ENCODE assay signal across 1 cellular context in the genomic region with DNA sequence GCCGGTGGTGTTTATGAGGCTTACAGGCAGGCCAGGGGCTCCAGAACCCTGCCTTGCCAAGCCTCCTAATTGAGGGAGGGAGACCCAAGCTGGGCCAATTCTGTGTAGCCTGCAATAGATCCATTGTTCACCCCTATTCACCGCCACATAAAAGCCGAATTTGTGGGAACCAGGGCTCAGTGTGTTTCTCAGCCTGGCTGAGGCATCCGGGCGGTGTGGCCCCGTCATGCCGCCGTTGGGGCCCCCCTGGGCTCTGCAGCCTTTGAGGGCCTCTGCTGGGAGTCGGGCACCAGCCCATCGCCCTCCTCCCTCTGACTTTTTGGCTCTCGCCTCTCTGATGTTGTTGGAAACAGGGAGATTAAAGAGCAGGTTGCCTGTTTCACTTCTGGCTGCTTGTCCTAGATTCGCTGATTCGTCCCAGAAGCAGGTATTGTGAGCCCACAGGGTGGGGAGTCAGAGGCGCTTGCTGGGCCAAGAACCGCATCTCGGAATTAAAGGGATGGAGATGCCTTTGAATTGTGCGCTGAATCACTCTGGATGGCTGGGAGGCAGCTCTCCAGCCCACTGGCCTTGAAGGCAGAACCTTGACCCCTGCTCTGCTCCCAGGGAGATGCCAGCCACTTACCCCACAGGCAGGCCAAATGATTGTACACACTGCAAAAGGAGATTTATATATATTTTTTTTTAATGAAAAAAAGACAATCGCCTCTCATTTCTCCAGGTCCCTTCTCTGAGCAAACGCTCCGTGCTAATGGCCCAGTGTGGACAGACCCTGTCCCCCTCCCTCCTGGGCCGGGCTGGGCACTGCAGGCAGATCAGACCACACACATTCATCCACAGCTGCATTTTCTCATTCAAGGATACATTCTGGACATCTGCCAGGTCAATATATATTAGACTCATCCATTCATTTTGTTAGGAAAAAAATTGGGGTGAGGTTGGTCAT.
TF ChIP-seq lines count a peak whose summit lies in the region.

No MANE protein-coding gene starts in this region.

TF ChIP-seq in HepG2, 621 proteins besides CTCF, POLR2A, EP300 and RAD21:
- TF ChIP-seq, protein P1, sequence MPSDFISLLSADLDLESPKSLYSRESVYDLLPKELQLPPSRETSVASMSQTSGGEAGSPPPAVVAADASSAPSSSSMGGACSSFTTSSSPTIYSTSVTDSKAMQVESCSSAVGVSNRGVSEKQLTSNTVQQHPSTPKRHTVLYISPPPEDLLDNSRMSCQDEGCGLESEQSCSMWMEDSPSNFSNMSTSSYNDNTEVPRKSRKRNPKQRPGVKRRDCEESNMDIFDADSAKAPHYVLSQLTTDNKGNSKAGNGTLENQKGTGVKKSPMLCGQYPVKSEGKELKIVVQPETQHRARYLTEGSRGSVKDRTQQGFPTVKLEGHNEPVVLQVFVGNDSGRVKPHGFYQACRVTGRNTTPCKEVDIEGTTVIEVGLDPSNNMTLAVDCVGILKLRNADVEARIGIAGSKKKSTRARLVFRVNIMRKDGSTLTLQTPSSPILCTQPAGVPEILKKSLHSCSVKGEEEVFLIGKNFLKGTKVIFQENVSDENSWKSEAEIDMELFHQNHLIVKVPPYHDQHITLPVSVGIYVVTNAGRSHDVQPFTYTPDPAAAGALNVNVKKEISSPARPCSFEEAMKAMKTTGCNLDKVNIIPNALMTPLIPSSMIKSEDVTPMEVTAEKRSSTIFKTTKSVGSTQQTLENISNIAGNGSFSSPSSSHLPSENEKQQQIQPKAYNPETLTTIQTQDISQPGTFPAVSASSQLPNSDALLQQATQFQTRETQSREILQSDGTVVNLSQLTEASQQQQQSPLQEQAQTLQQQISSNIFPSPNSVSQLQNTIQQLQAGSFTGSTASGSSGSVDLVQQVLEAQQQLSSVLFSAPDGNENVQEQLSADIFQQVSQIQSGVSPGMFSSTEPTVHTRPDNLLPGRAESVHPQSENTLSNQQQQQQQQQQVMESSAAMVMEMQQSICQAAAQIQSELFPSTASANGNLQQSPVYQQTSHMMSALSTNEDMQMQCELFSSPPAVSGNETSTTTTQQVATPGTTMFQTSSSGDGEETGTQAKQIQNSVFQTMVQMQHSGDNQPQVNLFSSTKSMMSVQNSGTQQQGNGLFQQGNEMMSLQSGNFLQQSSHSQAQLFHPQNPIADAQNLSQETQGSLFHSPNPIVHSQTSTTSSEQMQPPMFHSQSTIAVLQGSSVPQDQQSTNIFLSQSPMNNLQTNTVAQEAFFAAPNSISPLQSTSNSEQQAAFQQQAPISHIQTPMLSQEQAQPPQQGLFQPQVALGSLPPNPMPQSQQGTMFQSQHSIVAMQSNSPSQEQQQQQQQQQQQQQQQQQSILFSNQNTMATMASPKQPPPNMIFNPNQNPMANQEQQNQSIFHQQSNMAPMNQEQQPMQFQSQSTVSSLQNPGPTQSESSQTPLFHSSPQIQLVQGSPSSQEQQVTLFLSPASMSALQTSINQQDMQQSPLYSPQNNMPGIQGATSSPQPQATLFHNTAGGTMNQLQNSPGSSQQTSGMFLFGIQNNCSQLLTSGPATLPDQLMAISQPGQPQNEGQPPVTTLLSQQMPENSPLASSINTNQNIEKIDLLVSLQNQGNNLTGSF (CRISPR knock-in tag; IDR thresholded peaks at IDR 0.05): no peak
- no peak for TF ChIP-seq ZNF354B (CRISPR knock-in tag; IDR thresholded peaks at IDR 0.05)
- no peak for TF ChIP-seq ZSCAN22 (CRISPR knock-in tag; IDR thresholded peaks at IDR 0.05)
- TF ChIP-seq, protein P2, sequence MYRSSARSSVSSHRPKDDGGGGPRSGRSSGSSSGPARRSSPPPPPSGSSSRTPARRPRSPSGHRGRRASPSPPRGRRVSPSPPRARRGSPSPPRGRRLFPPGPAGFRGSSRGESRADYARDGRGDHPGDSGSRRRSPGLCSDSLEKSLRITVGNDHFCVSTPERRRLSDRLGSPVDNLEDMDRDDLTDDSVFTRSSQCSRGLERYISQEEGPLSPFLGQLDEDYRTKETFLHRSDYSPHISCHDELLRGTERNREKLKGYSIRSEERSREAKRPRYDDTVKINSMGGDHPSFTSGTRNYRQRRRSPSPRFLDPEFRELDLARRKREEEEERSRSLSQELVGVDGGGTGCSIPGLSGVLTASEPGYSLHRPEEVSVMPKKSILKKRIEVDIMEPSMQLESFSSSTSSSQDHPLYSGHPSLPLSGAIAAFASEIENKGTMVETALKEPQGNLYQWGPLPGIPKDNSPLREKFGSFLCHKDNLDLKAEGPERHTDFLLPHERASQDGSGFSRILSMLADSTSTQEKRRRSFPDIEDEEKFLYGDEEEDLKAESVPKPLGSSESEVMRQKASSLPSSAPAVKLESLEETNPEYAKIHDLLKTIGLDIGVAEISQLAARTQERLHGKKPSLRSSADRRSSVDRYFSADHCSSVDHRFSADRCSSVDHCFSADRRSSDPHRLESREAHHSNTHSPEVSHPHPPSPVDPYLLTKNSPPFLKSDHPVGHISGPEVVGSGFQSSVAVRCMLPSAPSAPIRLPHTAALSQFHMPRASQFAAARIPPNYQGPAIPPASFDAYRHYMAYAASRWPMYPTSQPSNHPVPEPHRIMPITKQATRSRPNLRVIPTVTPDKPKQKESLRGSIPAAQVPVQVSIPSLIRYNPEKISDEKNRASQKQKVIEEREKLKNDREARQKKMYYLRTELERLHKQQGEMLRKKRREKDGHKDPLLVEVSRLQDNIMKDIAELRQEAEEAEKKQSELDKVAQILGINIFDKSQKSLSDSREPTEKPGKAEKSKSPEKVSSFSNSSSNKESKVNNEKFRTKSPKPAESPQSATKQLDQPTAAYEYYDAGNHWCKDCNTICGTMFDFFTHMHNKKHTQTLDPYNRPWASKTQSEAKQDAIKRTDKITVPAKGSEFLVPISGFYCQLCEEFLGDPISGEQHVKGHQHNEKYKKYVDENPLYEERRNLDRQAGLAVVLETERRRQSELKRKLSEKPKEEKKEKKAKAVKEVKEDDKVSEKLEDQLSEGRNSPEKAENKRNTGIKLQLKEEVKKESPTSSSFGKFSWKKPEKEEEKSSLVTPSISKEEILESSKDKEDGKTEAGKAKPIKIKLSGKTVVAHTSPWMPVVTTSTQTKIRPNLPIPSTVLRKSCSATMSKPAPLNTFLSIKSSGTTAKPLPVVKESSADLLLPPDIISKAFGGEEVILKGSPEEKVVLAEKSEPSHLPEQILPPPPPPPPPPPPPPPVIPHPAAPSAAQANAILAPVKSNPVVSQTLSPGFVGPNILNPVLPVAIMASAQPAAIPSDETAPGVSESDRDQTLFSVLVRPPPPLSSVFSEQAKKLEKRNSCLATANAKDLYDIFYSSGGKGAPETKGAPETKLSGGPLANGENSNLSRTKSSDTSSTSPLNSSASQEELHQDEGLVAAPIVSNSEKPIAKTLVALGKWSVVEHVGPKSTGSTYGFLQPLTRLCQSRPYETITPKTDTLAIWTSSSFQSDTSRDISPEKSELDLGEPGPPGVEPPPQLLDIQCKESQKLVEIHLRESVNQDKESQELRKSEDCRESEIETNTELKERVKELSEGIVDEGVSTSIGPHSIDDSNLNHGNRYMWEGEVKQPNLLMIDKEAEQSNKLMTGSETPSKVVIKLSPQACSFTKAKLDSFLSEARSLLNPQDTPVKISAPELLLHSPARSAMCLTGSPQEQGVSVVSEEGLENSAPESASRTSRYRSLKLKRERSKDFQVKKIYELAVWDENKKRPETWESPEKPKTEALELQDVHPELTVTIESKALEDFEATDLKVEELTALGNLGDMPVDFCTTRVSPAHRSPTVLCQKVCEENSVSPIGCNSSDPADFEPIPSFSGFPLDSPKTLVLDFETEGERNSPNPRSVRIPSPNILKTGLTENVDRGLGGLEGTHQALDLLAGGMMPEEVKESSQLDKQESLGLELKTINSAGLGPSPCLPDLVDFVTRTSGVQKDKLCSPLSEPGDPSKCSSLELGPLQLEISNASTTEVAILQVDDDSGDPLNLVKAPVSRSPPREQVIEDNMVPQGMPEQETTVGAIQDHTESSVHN (CRISPR knock-in tag; IDR thresholded peaks at IDR 0.05): no peak
- TF ChIP-seq ZNF616 (CRISPR knock-in tag; IDR thresholded peaks at IDR 0.05; ENCODE audit: low read depth): no peak
- TF ChIP-seq SKI (IDR thresholded peaks at IDR 0.05; ENCODE audit: partially characterized antibody): no peak
- TF ChIP-seq, protein P3, sequence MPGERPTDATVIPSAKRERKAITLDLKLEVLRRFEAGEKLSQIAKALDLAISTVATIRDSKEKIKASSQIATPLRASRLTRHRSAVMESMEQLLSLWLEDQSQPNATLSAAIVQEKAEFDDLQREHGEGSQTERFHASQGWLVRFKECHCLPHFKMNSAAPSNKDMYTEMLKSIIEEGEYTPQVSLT (CRISPR knock-in tag; IDR thresholded peaks at IDR 0.05; ENCODE audit: borderline replicate concordance, low read depth): no peak
- no peak for TF ChIP-seq ZMYM3 (CRISPR knock-in tag; IDR thresholded peaks at IDR 0.05)
- TF ChIP-seq ZNF501 (CRISPR knock-in tag; IDR thresholded peaks at IDR 0.05): no peak
- TF ChIP-seq, protein P4, sequence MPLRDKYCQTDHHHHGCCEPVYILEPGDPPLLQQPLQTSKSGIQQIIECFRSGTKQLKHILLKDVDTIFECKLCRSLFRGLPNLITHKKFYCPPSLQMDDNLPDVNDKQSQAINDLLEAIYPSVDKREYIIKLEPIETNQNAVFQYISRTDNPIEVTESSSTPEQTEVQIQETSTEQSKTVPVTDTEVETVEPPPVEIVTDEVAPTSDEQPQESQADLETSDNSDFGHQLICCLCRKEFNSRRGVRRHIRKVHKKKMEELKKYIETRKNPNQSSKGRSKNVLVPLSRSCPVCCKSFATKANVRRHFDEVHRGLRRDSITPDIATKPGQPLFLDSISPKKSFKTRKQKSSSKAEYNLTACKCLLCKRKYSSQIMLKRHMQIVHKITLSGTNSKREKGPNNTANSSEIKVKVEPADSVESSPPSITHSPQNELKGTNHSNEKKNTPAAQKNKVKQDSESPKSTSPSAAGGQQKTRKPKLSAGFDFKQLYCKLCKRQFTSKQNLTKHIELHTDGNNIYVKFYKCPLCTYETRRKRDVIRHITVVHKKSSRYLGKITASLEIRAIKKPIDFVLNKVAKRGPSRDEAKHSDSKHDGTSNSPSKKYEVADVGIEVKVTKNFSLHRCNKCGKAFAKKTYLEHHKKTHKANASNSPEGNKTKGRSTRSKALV (CRISPR knock-in tag; IDR thresholded peaks at IDR 0.05): no peak
- TF ChIP-seq SUZ12 (IDR thresholded peaks at IDR 0.05; ENCODE audit: low read depth, low read length): no peak
- TF ChIP-seq, protein P5, sequence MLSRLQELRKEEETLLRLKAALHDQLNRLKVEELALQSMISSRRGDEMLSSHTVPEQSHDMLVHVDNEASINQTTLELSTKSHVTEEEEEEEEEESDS (CRISPR knock-in tag; IDR thresholded peaks at IDR 0.05; ENCODE audit: borderline replicate concordance): no peak
- no peak for TF ChIP-seq ZNF564 (CRISPR knock-in tag; IDR thresholded peaks at IDR 0.05)
- no peak for TF ChIP-seq ZNF30 (CRISPR knock-in tag; IDR thresholded peaks at IDR 0.05)
- no peak for TF ChIP-seq ZNF562 (CRISPR knock-in tag; IDR thresholded peaks at IDR 0.05; ENCODE audit: borderline replicate concordance)
- TF ChIP-seq NFYC (CRISPR knock-in tag; IDR thresholded peaks at IDR 0.05): no peak
- TF ChIP-seq KLF13 (CRISPR knock-in tag; IDR thresholded peaks at IDR 0.05): no peak
- no peak for TF ChIP-seq ZNF224 (CRISPR knock-in tag; IDR thresholded peaks at IDR 0.05)
- no peak for TF ChIP-seq NRL (CRISPR knock-in tag; IDR thresholded peaks at IDR 0.05; ENCODE audit: borderline replicate concordance)
- TF ChIP-seq, protein P6, sequence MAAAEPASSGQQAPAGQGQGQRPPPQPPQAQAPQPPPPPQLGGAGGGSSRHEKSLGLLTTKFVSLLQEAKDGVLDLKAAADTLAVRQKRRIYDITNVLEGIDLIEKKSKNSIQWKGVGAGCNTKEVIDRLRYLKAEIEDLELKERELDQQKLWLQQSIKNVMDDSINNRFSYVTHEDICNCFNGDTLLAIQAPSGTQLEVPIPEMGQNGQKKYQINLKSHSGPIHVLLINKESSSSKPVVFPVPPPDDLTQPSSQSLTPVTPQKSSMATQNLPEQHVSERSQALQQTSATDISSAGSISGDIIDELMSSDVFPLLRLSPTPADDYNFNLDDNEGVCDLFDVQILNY (CRISPR knock-in tag; conservative IDR thresholded peaks at IDR 0.05): no peak
